ENCODE assay signal across 14 cellular contexts in genomic region chr4:36224969-36225903, GRCh38. TPM values are rescaled to one million over a fixed set of nuclear protein-coding genes. Genes with fewer than 3 reads are reported as not detected.
DNase-seq lines count a peak whose midpoint lies in the region; ATAC-seq and TF ChIP-seq lines count a peak whose summit lies in the region.
"Had no signal": no experiment of that assay in that cellular context is flagged by ENCODE, and none has a peak within 500 bp of the region (broad histone marks: within the 10 kb centered on the region; RNA-seq: fewer than 3 reads in every experiment).

No MANE protein-coding gene starts in this region.

- no peak for TF ChIP-seq POLR2A in upper lobe of left lung (IDR thresholded peaks at IDR 0.05)

- H3K36me3 ChIP-seq in BLaER1 (peaks cover 34% of the 10 kb centered on the region), upper lobe of left lung (peaks cover 0 to 2% (median 0%) of the 10 kb centered on the region in 4 donors)
- H3K36me3 ChIP-seq: lower lobe of right lung, right atrium auricular region had no signal

- intact Hi-C loops in activated B cell treated with CpG ODN at 0.5 μM for 24 hours (cut with micrococcal nuclease), result loop anchor here (1.0 kb wide), 1 partner anchor 17 kb away; no protein-coding TSS in a partner anchor

- H3K4me1 ChIP-seq in BLaER1, result peaks cover 38% of the 10 kb centered on the region
- peaks cover 0 to 10% (median 7%) of the 10 kb centered on the region in 4 donors for H3K4me1 ChIP-seq in upper lobe of left lung
- H3K4me1 ChIP-seq: right atrium auricular region had no signal

- H3K9me3 ChIP-seq in BLaER1 (0 out of 2 replicates have a peak, but pooled peaks cover 3% of the 10 kb centered on the region), upper lobe of left lung (no peaks in the 10 kb centered on the region)
- H3K9me3 ChIP-seq: lower lobe of right lung, right atrium auricular region had no signal

- CTCF ChIA-PET in activated B cell treated with CpG ODN at 0.5 μM for 24 hours (lab: Charles Lee), result interaction anchor here (0.9 kb wide), 1 partner anchor 175 kb away, joined by 3 read pairs; no protein-coding TSS in a partner anchor

- H3K4me1 Mint-ChIP-seq in activated B cell treated with CpG ODN at 0.5 μM for 24 hours (peaks cover 61% of the 10 kb centered on the region), mesothelial cell of epicardium (peaks cover 21% of the 10 kb centered on the region)

- H3K27me3 Mint-ChIP-seq in activated B cell treated with CpG ODN at 0.5 μM for 24 hours (no peaks in the 10 kb centered on the region), mesothelial cell of epicardium (ENCODE audit: low read depth) (no peaks in the 10 kb centered on the region)

- peaks cover 14% of the 10 kb centered on the region for H3K36me3 Mint-ChIP-seq in activated B cell treated with CpG ODN at 0.5 μM for 24 hours (ENCODE audit: low read depth)
- no peaks in the 10 kb centered on the region for H3K36me3 Mint-ChIP-seq in mesothelial cell of epicardium

- peaks cover 48% of the 10 kb centered on the region for H4K20me1 ChIP-seq in BLaER1

- H3K4me3 ChIP-seq in BLaER1 (no peak overlapping the region), upper lobe of left lung (no peak overlapping the region)
- H3K4me3 ChIP-seq: K562, lower lobe of right lung, right atrium auricular region had no signal

- POLR2A ChIA-PET in activated B cell treated with CpG ODN at 0.5 μM for 24 hours (lab: Charles Lee), result interaction anchor here (1.8 to 2.4 kb wide), 2 partner anchors 17 to 19 kb away, joined by 5 to 7 read pairs; partner anchors contain the start of gene ARAP2

- in situ Hi-C loops in G401 (cut with HindIII; ENCODE audit: low sequenced_read_pairs), result no loop called here

- H3K4me2 ChIP-seq in BLaER1, result peak overlapping the region; percentile 67

- TF ChIP-seq CTCF in activated B cell treated with CpG ODN at 0.5 μM for 24 hours (IDR thresholded peaks at IDR 0.05) (no peak), mesothelial cell of epicardium (IDR thresholded peaks at IDR 0.05; ENCODE audit: unreplicated experiment) (no peak), upper lobe of left lung (IDR thresholded peaks at IDR 0.05) (no peak)

- ATAC-seq in GM19463 (IDR thresholded peaks at IDR 0.05; ENCODE audit: unreplicated experiment), result peak; percentile 52
- ATAC-seq in activated B cell treated with CpG ODN at 0.5 μM for 24 hours (ENCODE audit: low read depth), result peak; percentile 78
- no peak for ATAC-seq in upper lobe of left lung (ENCODE audit: low FRiP score in 2 of 2)
- ATAC-seq in GM18909 (IDR thresholded peaks at IDR 0.05; ENCODE audit: poor library complexity, unreplicated experiment), result no peak
- ATAC-seq: K562, lower lobe of right lung had no signal

- H3K27me3 ChIP-seq in BLaER1 (no peaks in the 10 kb centered on the region), upper lobe of left lung (no peaks in the 10 kb centered on the region)
- H3K27me3 ChIP-seq: right atrium auricular region had no signal

- DNase-seq in activated B cell treated with CpG ODN at 0.5 μM for 24 hours, result peak; percentile 16
- no peak for DNase-seq in mesothelial cell of epicardium (ENCODE audit: low spot score in 2 of 2, unreplicated experiment in 2 of 2)
- DNase-seq in G401 (ENCODE audit: low spot score), result no peak
- DNase-seq in HK-2 (ENCODE audit: unreplicated experiment), result no peak
- DNase-seq in upper lobe of left lung, result no peak
- DNase-seq: activated naive CD4-positive, alpha-beta T cell treated with Interleukin-2 at 50 U/mL for 16 hours; lower lobe of right lung; NCI-H2081 treated with DMSO at 0.1 percent for 48 hours had no signal

- WGBS in upper lobe of left lung, 2 donors, result 65% methylated on average over 2 of the region's 2 CpGs

- H3K4me3 Mint-ChIP-seq in activated B cell treated with CpG ODN at 0.5 μM for 24 hours, result peak overlapping the region; percentile 11
- no peak overlapping the region for H3K4me3 Mint-ChIP-seq in mesothelial cell of epicardium

- H3K9me3 Mint-ChIP-seq in activated B cell treated with CpG ODN at 0.5 μM for 24 hours (no peaks in the 10 kb centered on the region), mesothelial cell of epicardium (no peaks in the 10 kb centered on the region)

- no peak for TF ChIP-seq EP300 in upper lobe of left lung (IDR thresholded peaks at IDR 0.05)

- no peak overlapping the region; the same call in 1 of the 2 replicates for H3K9ac ChIP-seq in BLaER1

- H3K27ac Mint-ChIP-seq in activated B cell treated with CpG ODN at 0.5 μM for 24 hours, result peak overlapping the region; percentile 72
- peak overlapping the region; percentile 74 for H3K27ac Mint-ChIP-seq in mesothelial cell of epicardium

- H3K27ac ChIP-seq in BLaER1 (peak overlapping the region; percentile 6; the same call in 1 of the 2 replicates), upper lobe of left lung (no peak overlapping the region)
- H3K27ac ChIP-seq: lower lobe of right lung, right atrium auricular region had no signal

RNA-seq across cellular contexts. Expression of gene ARAP2, which starts 19.1 kb away (rescaled TPM):
- total RNA-seq in activated B cell treated with CpG ODN at 0.5 μM for 24 hours (55.7 and 59.1 TPM in 2 replicates), mesothelial cell of epicardium (15.4 to 16.6 TPM (median 16.0 TPM) in 3 replicates), upper lobe of left lung (100 to 1,000 TPM in 3 of 6 donors, 10 to 100 TPM in 3; 35.6 to 270 (median 95.2) TPM)
- not detected in 2 replicates for total RNA-seq in G401 (2014; rRNA removed; shearing (Covaris generic))

RNA-seq across cellular contexts. Expression of gene DTHD1, which starts 56.2 kb away (rescaled TPM):
- total RNA-seq in activated B cell treated with CpG ODN at 0.5 μM for 24 hours (not detected in 2 replicates), mesothelial cell of epicardium (not detected in 3 replicates), upper lobe of left lung (10 to 100 TPM in 2 of 6 donors, 1 to 10 TPM in 3, under 1 TPM in 1; 0.83 to 47.4 (median 7.2) TPM)
- total RNA-seq in G401 (2014; rRNA removed; shearing (Covaris generic)), result not detected in 2 replicates
- total RNA-seq: K562, RPMI7951 had no signal

Comparison
In these comparisons a context has a peak if more than half of its experiments do, and no peak if none do; other contexts are left out.
1. ATAC-seq: peak in GM19463 (single experiment) and activated B cell treated with CpG ODN at 0.5 μM for 24 hours (single experiment); none in upper lobe of left lung (0 of 2) and GM18909 (single experiment).
2. RNA of gene ARAP2, which starts 19.1 kb away (total RNA-seq): 35.6 to 270 TPM in upper lobe of left lung, 55.7 to 59.1 TPM in activated B cell treated with CpG ODN at 0.5 μM for 24 hours and 15.4 to 16.6 TPM in mesothelial cell of epicardium; not detected in G401; every median in the first group is over 10 times any median in the second.